33 cellular contexts compared by ENCODE assay signal in genomic region chr6:153425536-153425935, GRCh38.
"Had no signal": no experiment of that assay in that cellular context is flagged by ENCODE, and none has a peak within 500 bp of the region (broad histone marks: within the 10 kb centered on the region; RNA-seq: fewer than 3 reads in every experiment).

No MANE protein-coding gene starts in this region.

- H3K27me3 ChIP-seq: Peyer's patch had no signal

- H3K36me3 ChIP-seq: Peyer's patch, WERI-Rb-1 had no signal

- H3K27ac ChIP-seq: Peyer's patch, SK-N-MC, WERI-Rb-1 had no signal

- DNase-seq: activated CD4-positive, alpha-beta T cell treated with anti-CD3 and anti-CD28 coated beads for 1 hour; activated CD4-positive, alpha-beta T cell treated with anti-CD3 and anti-CD28 coated beads, Interleukin-2, amount 10 ng/mL, durations not matched to agents 24 days and 14 days; activated CD4-positive, alpha-beta T cell treated with anti-CD3 and anti-CD28 coated beads, Interleukin-2, amount 50 U/mL, for 4 hours; activated CD4-positive, CD25-positive, alpha-beta regulatory T cell; activated CD8-positive, alpha-beta T cell treated with anti-CD3 and anti-CD28 coated beads for 36 hours; activated effector memory CD4-positive, alpha-beta T cell treated with anti-CD3 and anti-CD28 coated beads, Interleukin-2, amount 50 U/mL, for 16 hours; activated naive CD4-positive, alpha-beta T cell; activated naive CD4-positive, alpha-beta T cell treated with anti-CD3 and anti-CD28 coated beads, Interleukin-2, amount 50 U/mL, for 16 hours; activated naive CD8-positive, alpha-beta T cell treated with anti-CD3 and anti-CD28 coated beads for 36 hours; activated T-cell treated with anti-CD3 and anti-CD28 coated beads, Interleukin-2, amount 50 U/mL, for 1 hour; activated T-cell treated with anti-CD3 and anti-CD28 coated beads, Interleukin-2, amount 50 U/mL, for 72 hours; amniotic stem cell; aorta; Karpas-422; KBM-7; MM.1S; NCI-H1092 treated with DMSO at 0.1 percent for 48 hours; NCI-H1417; NCI-H146; NCI-H187; NCI-H2029 treated with DMSO at 0.1 percent for 48 hours; NCI-H345; NCI-H524 treated with DMSO at 0.1 percent for 48 hours; Peyer's patch; RPMI8226; SW 1271; T-helper 1 cell; T-helper 2 cell; T-helper 9 cell; WERI-Rb-1 had no signal

- ATAC-seq: activated CD8-positive, alpha-beta T cell treated with anti-CD3 and anti-CD28 coated beads for 36 hours; activated T-cell treated with anti-CD3 and anti-CD28 coated beads, Interleukin-2, amount 50 U/mL, for 72 hours; activated T-helper 17 cell treated with anti-CD3 and anti-CD28 coated beads, Interleukin-2, amount 50 U/mL, for 72 hours; Right ventricle myocardium inferior had no signal

- H3K9me3 ChIP-seq: Peyer's patch had no signal

- H3K4me3 ChIP-seq: Peyer's patch, SK-N-MC had no signal

- H3K4me1 ChIP-seq: Peyer's patch had no signal
